Comparison of ENCODE assay signal across 20 cellular contexts in the genomic region with DNA sequence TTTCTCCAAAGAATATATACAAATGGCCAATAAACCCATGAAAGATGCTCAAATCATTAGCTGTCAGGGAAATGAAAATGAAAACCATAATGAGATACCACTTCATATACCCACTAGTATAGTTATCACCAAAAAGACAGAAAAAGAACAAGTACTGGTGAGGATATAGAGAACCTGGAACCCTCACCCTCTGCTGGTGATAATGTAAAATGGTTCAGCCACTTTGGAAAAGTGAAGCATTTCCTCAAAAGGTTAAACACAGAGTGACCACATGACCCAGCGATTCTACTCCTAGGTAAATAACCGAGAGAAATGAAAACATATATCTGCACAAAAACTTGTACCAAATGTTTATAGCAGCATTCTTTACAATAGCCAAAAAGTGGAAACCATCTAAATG.
DNase-seq lines count a peak whose midpoint lies in the region; ATAC-seq, FAIRE-seq and TF ChIP-seq lines count a peak whose summit lies in the region.
"Had no signal": no experiment of that assay in that cellular context is flagged by ENCODE, and none has a peak within 500 bp of the region (broad histone marks: within the 10 kb centered on the region; RNA-seq: fewer than 3 reads in every experiment).

No MANE protein-coding gene starts in this region.

- H3K4me2 ChIP-seq in DND-41 (ENCODE audit: insufficient read depth, low read length) (no peak overlapping the region), GM23248 (ENCODE audit: unreplicated experiment) (no peak overlapping the region)
- H3K4me2 ChIP-seq: A549 had no signal

- H2AFZ ChIP-seq in DND-41 (ENCODE audit: low read depth, low read length) (no peak overlapping the region), GM23248 (no peak overlapping the region)

- ATAC-seq in DND-41 (ENCODE audit: insufficient read depth, low read depth) (no peak), GM18498 (IDR thresholded peaks at IDR 0.05; ENCODE audit: unreplicated experiment) (no peak)
- ATAC-seq: A549 had no signal

- H3K9ac ChIP-seq in DND-41 (ENCODE audit: low read depth, low read length) (no peak overlapping the region), GM23248 (no peak overlapping the region)

- no peaks in the 10 kb centered on the region for H3K36me3 ChIP-seq in DND-41 (ENCODE audit: insufficient read depth, low read length)
- H3K36me3 ChIP-seq in GM23248 (ENCODE audit: low read depth), result no peaks in the 10 kb centered on the region

- no peaks in the 10 kb centered on the region for H3K9me3 ChIP-seq in DND-41 (ENCODE audit: insufficient read depth, low read length, severe bottlenecking)
- no peaks in the 10 kb centered on the region for H3K9me3 ChIP-seq in GM23248 (ENCODE audit: low read depth)

- H3K27me3 ChIP-seq in DND-41 (ENCODE audit: insufficient read depth, low read length, poor library complexity) (peaks cover 4% of the 10 kb centered on the region), GM23248 (replicated peaks; ENCODE audit: insufficient read depth) (no peaks in the 10 kb centered on the region)

- H3K4me3 Mint-ChIP-seq in neural crest cell, result no peak overlapping the region
- H3K4me3 Mint-ChIP-seq: HFFc6 had no signal

- H3K79me2 ChIP-seq in DND-41 (ENCODE audit: insufficient read depth, low read length), result no peaks in the 10 kb centered on the region
- no peaks in the 10 kb centered on the region for H3K79me2 ChIP-seq in GM23248 (ENCODE audit: insufficient read depth)

- H3K9me3 Mint-ChIP-seq in neural crest cell, result peaks cover 9% of the 10 kb centered on the region

- TF ChIP-seq CTCF in DND-41 (IDR thresholded peaks at IDR 0.05; ENCODE audit: borderline replicate concordance, extremely low read depth, low read length, poor library complexity, severe bottlenecking), result peak; percentile 3
- peak; percentile 9 for TF ChIP-seq CTCF in cardiac fibroblast (IDR thresholded peaks at IDR 0.05; ENCODE audit: low read depth, low read length)
- TF ChIP-seq CTCF in neural crest cell (conservative IDR thresholded peaks at IDR 0.05), result peak; percentile 32
- TF ChIP-seq CTCF in D721Med (IDR thresholded peaks at IDR 0.05; ENCODE audit: insufficient read depth, missing control alignments), result no peak

- DNase-seq in DND-41 (no peak), HT-29 (ENCODE audit: low spot score) (peak; percentile 22), cardiac fibroblast (ENCODE audit: low read depth in 2 of 2) (no peak), neural crest cell (ENCODE audit: low read depth, low spot score) (no peak), GM23248 (no peak), D721Med (ENCODE audit: insufficient read length, low spot score) (no peak)
- DNase-seq: C1 segment of cervical spinal cord, GF-D8, GOT3, HFFc6, NCI-H1048, NCI-H1436, NCI-H1930, NCI-H226, NCI-H524, NCI-H82, OCI-M1, SHP77 treated with DMSO at 0.1 percent for 48 hours had no signal

- peaks cover 5% of the 10 kb centered on the region for H3K36me3 Mint-ChIP-seq in neural crest cell (ENCODE audit: low read depth)

- peaks cover 3% of the 10 kb centered on the region for H4K20me1 ChIP-seq in DND-41 (ENCODE audit: insufficient read depth, low read length)
- H4K20me1 ChIP-seq in GM23248 (ENCODE audit: insufficient read depth), result no peaks in the 10 kb centered on the region

- H3K4me3 ChIP-seq in DND-41 (ENCODE audit: low read depth in 1 of 2, low read length in 2 of 2), result no peak overlapping the region
- no peak overlapping the region for H3K4me3 ChIP-seq in cardiac fibroblast (replicated peaks in 1 of 2; ENCODE audit: low read depth in 2 of 2, low read length in 2 of 2)
- no peak overlapping the region for H3K4me3 ChIP-seq in GM23248
- H3K4me3 ChIP-seq: A549 had no signal

- 66 to 80% methylated on average over 2 of the region's 2 CpGs for WGBS in GM23248 (ENCODE audit: low coverage in 1 of 2, low lambda C conversion rate in 2 of 2, missing lambda C conversion rate in 2 of 2), 2 experiments

- H3K27ac Mint-ChIP-seq in neural crest cell (ENCODE audit: unreplicated experiment), result no peak overlapping the region
- H3K27ac Mint-ChIP-seq: HFFc6 had no signal

- H3K9me2 ChIP-seq in GM23248 (ENCODE audit: insufficient read depth), result no peaks in the 10 kb centered on the region

- H3K4me1 ChIP-seq in DND-41 (ENCODE audit: insufficient read depth, low read length) (no peaks in the 10 kb centered on the region), GM23248 (ENCODE audit: insufficient read depth) (no peaks in the 10 kb centered on the region)
- H3K4me1 ChIP-seq: A549 had no signal

- H3K27me3 Mint-ChIP-seq in neural crest cell (ENCODE audit: low read depth), result no peaks in the 10 kb centered on the region

- in situ Hi-C loops in GM23248 (cut with MboI), result no loop called here

- H3K4me1 Mint-ChIP-seq in neural crest cell, result peaks cover 4% of the 10 kb centered on the region

- H3K27ac ChIP-seq in DND-41 (ENCODE audit: low read length) (no peak overlapping the region), GM23248 (no peak overlapping the region)
- H3K27ac ChIP-seq: A549 had no signal

- no peaks in the 10 kb centered on the region for H3F3A ChIP-seq in GM23248 (ENCODE audit: insufficient read depth)

- FAIRE-seq in D721Med (lab: Jason Lieb, UNC), result no peak
- FAIRE-seq: A549 had no signal
